18 cellular contexts compared by ENCODE assay signal in the genomic region with DNA sequence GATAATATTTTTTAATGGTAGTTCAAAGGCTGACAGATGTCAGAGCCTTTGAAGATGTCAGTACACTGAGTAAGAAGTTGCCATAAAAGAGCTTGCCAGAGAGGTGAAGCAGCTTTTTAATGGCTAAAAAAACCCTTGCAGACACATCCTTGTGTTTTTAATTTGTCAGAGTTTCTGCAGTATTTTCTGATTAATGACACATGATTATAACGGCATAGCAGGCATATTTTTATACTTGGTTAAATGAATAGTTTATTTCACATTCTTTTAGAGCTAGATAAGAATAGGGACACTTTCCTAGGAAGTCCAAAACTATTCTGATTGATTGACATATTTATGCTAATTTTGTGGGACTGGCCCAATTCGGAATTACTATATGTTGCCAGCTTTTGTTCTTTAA.
"Had no signal": no experiment of that assay in that cellular context is flagged by ENCODE, and none has a peak within 500 bp of the region (broad histone marks: within the 10 kb centered on the region; RNA-seq: fewer than 3 reads in every experiment).

No MANE protein-coding gene starts in this region.

- H3K4me3 ChIP-seq: dorsolateral prefrontal cortex, lower lobe of right lung, prostate gland, upper lobe of left lung had no signal

- H3K27ac ChIP-seq: lower lobe of right lung, prostate gland, upper lobe of left lung had no signal

- H3K27me3 ChIP-seq: dorsolateral prefrontal cortex, upper lobe of left lung had no signal

- H3K9me3 ChIP-seq: lower lobe of right lung, prostate gland, upper lobe of left lung had no signal

- H3K4me1 ChIP-seq: lower lobe of right lung, prostate gland, upper lobe of left lung had no signal

- H3K36me3 Mint-ChIP-seq: activated CD8-positive, alpha-beta memory T cell treated with anti-CD3 and anti-CD28 coated beads, Interleukin-2, amount 10 ng/mL, durations not matched to agents 7 days and 5 days; activated naive CD4-positive, alpha-beta T cell treated with anti-CD3 and anti-CD28 coated beads, Interleukin-2, amount 50 U/mL, for 72 hours; immature natural killer cell; naive thymus-derived CD4-positive, alpha-beta T cell had no signal

- H3K4me1 Mint-ChIP-seq: immature natural killer cell; naive thymus-derived CD4-positive, alpha-beta T cell had no signal

- H3K27ac Mint-ChIP-seq: activated CD8-positive, alpha-beta memory T cell treated with anti-CD3 and anti-CD28 coated beads, Interleukin-2, amount 10 ng/mL, durations not matched to agents 7 days and 5 days; activated naive CD4-positive, alpha-beta T cell treated with anti-CD3 and anti-CD28 coated beads, Interleukin-2, amount 50 U/mL, for 72 hours; activated T-cell treated with anti-CD3 and anti-CD28 coated beads, Interleukin-2, amount 50 U/mL, for 24 hours; immature natural killer cell; naive thymus-derived CD4-positive, alpha-beta T cell; T-helper 2 cell treated with Interferon-gamma antibody and Interleukin-4, amounts not matched to agents 5 μg/mL and 100 μg/mL, for 36 hours had no signal

- H3K4me3 Mint-ChIP-seq: activated CD8-positive, alpha-beta memory T cell treated with anti-CD3 and anti-CD28 coated beads, Interleukin-2, amount 10 ng/mL, durations not matched to agents 7 days and 5 days; activated T-cell treated with anti-CD3 and anti-CD28 coated beads, Interleukin-2, amount 50 U/mL, for 24 hours; immature natural killer cell; naive thymus-derived CD4-positive, alpha-beta T cell; T-helper 2 cell treated with Interferon-gamma antibody and Interleukin-4, amounts not matched to agents 5 μg/mL and 100 μg/mL, for 36 hours had no signal

- H3K36me3 ChIP-seq: lower lobe of right lung, prostate gland, upper lobe of left lung had no signal

- H3K27me3 Mint-ChIP-seq: activated CD8-positive, alpha-beta memory T cell treated with anti-CD3 and anti-CD28 coated beads, Interleukin-2, amount 10 ng/mL, durations not matched to agents 7 days and 5 days; activated T-cell treated with anti-CD3 and anti-CD28 coated beads, Interleukin-2, amount 50 U/mL, for 24 hours had no signal

- H3K9me3 Mint-ChIP-seq: activated naive CD4-positive, alpha-beta T cell treated with anti-CD3 and anti-CD28 coated beads, Interleukin-2, amount 50 U/mL, for 72 hours; activated T-cell treated with anti-CD3 and anti-CD28 coated beads, Interleukin-2, amount 50 U/mL, for 24 hours; naive thymus-derived CD4-positive, alpha-beta T cell; T-helper 2 cell treated with Interferon-gamma antibody and Interleukin-4, amounts not matched to agents 5 μg/mL and 100 μg/mL, for 36 hours had no signal

- DNase-seq: activated CD4-positive, alpha-beta T cell treated with anti-CD3 and anti-CD28 coated beads, Interleukin-2, amount 50 U/mL, for 48 hours; activated CD4-positive, CD25-positive, alpha-beta regulatory T cell treated with anti-CD3 and anti-CD28 coated beads, Interleukin-2, amount 50 U/mL, for 72 hours; activated CD8-positive, alpha-beta memory T cell treated with anti-CD3 and anti-CD28 coated beads, Interleukin-2, amount 10 ng/mL, durations not matched to agents 7 days and 5 days; activated effector memory CD4-positive, alpha-beta T cell treated with Interleukin-2 at 50 U/mL for 16 hours; activated T-cell treated with anti-CD3 and anti-CD28 coated beads, Interleukin-2, amount 50 U/mL, for 24 hours; anterior cingulate cortex; dorsolateral prefrontal cortex; immature natural killer cell; left cardiac atrium; lower lobe of right lung; naive thymus-derived CD4-positive, alpha-beta T cell; nucleus accumbens; stimulated activated CD4-positive, alpha-beta T cell treated with anti-CD3 and anti-CD28 coated beads, Interleukin-2, amount 100 ng/mL, for 24 hours; stimulated activated naive CD4-positive, alpha-beta T cell treated with Interleukin-2 at 50 U/mL for 16 hours; upper lobe of left lung had no signal
